ENCODE assay signal across 9 cellular contexts in the genomic region with DNA sequence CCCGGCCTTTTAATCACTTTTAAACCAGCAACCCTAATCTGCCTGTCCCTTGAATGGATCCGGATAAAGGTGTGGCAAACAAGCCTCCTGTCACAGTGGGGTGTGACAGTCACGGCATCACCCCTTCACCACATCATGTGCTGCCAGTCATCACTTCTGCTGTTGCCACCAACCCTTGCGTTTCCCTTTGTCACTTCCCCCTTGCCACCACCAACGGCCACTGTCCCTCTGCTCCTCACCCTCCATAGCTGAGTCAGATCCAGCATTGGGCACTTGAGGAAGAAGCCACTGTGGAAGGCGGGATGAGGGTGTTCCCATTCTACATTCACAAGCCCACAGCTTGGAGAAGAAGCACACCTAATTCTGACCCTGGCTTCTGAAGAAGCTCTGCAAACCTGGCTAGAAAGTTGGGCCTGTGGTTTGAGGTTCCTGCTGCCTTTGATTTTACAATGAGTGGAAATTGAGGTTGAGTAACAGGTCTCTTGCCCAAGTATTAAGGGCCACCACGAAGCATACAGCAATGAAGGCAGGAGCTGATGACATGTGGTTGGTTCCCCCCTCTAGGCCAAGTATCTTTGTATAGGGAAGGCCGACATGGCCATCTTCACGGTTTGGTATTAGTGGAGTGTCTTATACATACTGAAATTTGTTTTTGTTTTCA. TPM values are rescaled to one million over a fixed set of nuclear protein-coding genes. Genes with fewer than 3 reads are reported as not detected.
DNase-seq lines count a peak whose midpoint lies in the region; ATAC-seq and TF ChIP-seq lines count a peak whose summit lies in the region.
"Had no signal": no experiment of that assay in that cellular context is flagged by ENCODE, and none has a peak within 500 bp of the region (broad histone marks: within the 10 kb centered on the region; RNA-seq: fewer than 3 reads in every experiment).

No MANE protein-coding gene starts in this region.

- intact Hi-C loops in activated B cell treated with CpG ODN at 0.5 μM for 24 hours (cut with micrococcal nuclease): loop anchor here (1.0 to 2.0 kb wide), 4 partner anchors 11 to 124 kb away; no protein-coding TSS in a partner anchor
- intact Hi-C loops in PC-9 (cut with micrococcal nuclease; ENCODE audit: unreplicated experiment): no loop called here

- H3K27ac Mint-ChIP-seq in activated B cell treated with CpG ODN at 0.5 μM for 24 hours: peak overlapping the region; percentile 90
- peak overlapping the region; percentile 86 to 97 for H3K27ac Mint-ChIP-seq in effector memory CD8-positive, alpha-beta T cell

- no peaks in the 10 kb centered on the region for H3K9me2 ChIP-seq in PC-9 (ENCODE audit: insufficient read depth)

- H3K36me3 ChIP-seq in PC-9 (ENCODE audit: low read depth): no peaks in the 10 kb centered on the region

- TF ChIP-seq CTCF in activated B cell treated with CpG ODN at 0.5 μM for 24 hours (IDR thresholded peaks at IDR 0.05) (no peak), PC-9 (conservative IDR thresholded peaks at IDR 0.05) (no peak)

- CTCF ChIA-PET in activated B cell treated with CpG ODN at 0.5 μM for 24 hours (lab: Charles Lee): interaction anchor here (0.6 to 0.8 kb wide), 2 partner anchors 11 to 48 kb away, joined by 4 to 5 read pairs; no protein-coding TSS in a partner anchor
- CTCF ChIA-PET in PC-9 (lab: Charles Lee): no interaction called here

- H3K79me2 ChIP-seq in PC-9 (ENCODE audit: low read depth): no peaks in the 10 kb centered on the region

- H3K4me3 Mint-ChIP-seq in activated B cell treated with CpG ODN at 0.5 μM for 24 hours: peak overlapping the region; percentile 52
- peak overlapping the region; percentile 49 to 51 for H3K4me3 Mint-ChIP-seq in effector memory CD8-positive, alpha-beta T cell

- POLR2A ChIA-PET in activated B cell treated with CpG ODN at 0.5 μM for 24 hours (lab: Charles Lee): interaction anchor here (0.5 to 3.8 kb wide), 19 partner anchors 10 to 247 kb away, joined by 3 to 15 read pairs (median 5); a partner anchor contains a TSS
- POLR2A ChIA-PET in PC-9 (lab: Charles Lee; ENCODE audit: unreplicated experiment): no interaction called here

- no peaks in the 10 kb centered on the region for H3K9me3 ChIP-seq in PC-9 (ENCODE audit: insufficient read depth, low read depth)

- peak; percentile 46 for DNase-seq in activated B cell treated with CpG ODN at 0.5 μM for 24 hours
- peak; percentile 71 to 76 (median 75) for DNase-seq in effector memory CD8-positive, alpha-beta T cell
- peak in 2 of 3 donors; percentile 15 to 21 for DNase-seq in stimulated activated CD4-positive, alpha-beta T cell treated with anti-CD3 and anti-CD28 coated beads, TNF-alpha, amount 100 ng/mL, for 48 hours (ENCODE audit: low read depth in 3 of 3)
- DNase-seq in NCI-H510A (lab: John Stamatoyannopoulos, UW): no peak
- no peak for DNase-seq in PC-9

- H3K4me2 ChIP-seq in PC-9: no peak overlapping the region

- no peaks in the 10 kb centered on the region for H3K27me3 Mint-ChIP-seq in activated B cell treated with CpG ODN at 0.5 μM for 24 hours
- H3K27me3 Mint-ChIP-seq in effector memory CD8-positive, alpha-beta T cell: no peaks in the 10 kb centered on the region

- no peak overlapping the region for H2AFZ ChIP-seq in PC-9

- H3K4me1 ChIP-seq in PC-9 (replicated peaks; ENCODE audit: insufficient read depth): peaks cover 13% of the 10 kb centered on the region

- H4K20me1 ChIP-seq in PC-9 (ENCODE audit: insufficient read depth): no peaks in the 10 kb centered on the region

- no peak overlapping the region for H3K4me3 ChIP-seq in PC-9
- H3K4me3 ChIP-seq: skin epidermis had no signal

- peak; percentile 41 for ATAC-seq in HG02610 (IDR thresholded peaks at IDR 0.05; ENCODE audit: unreplicated experiment)
- ATAC-seq in activated B cell treated with CpG ODN at 0.5 μM for 24 hours (ENCODE audit: low read depth): peak; percentile 93
- peak; percentile 95 for ATAC-seq in effector memory CD8-positive, alpha-beta T cell (replicated peaks)
- ATAC-seq in GM21360 (IDR thresholded peaks at IDR 0.05; ENCODE audit: unreplicated experiment): no peak
- no peak for ATAC-seq in GM18517 (IDR thresholded peaks at IDR 0.05; ENCODE audit: unreplicated experiment)

- H3F3A ChIP-seq in PC-9 (ENCODE audit: insufficient read depth, low read depth): no peaks in the 10 kb centered on the region

- peaks cover 66% of the 10 kb centered on the region for H3K4me1 Mint-ChIP-seq in activated B cell treated with CpG ODN at 0.5 μM for 24 hours
- peaks cover 24 to 31% of the 10 kb centered on the region in 2 donors for H3K4me1 Mint-ChIP-seq in effector memory CD8-positive, alpha-beta T cell (ENCODE audit: low read depth in 2 of 2)

- H3K27ac ChIP-seq in PC-9: no peak overlapping the region

- no peaks in the 10 kb centered on the region for H3K9me3 Mint-ChIP-seq in activated B cell treated with CpG ODN at 0.5 μM for 24 hours
- no peaks in the 10 kb centered on the region for H3K9me3 Mint-ChIP-seq in effector memory CD8-positive, alpha-beta T cell

- BruUV-seq in PC-9 (replicated peaks; lab: Mats Ljungman, UMichigan): no TSS peak

- H3K36me3 Mint-ChIP-seq in activated B cell treated with CpG ODN at 0.5 μM for 24 hours (ENCODE audit: low read depth): no peaks in the 10 kb centered on the region
- H3K36me3 Mint-ChIP-seq in effector memory CD8-positive, alpha-beta T cell (ENCODE audit: insufficient read depth): peaks cover 13% of the 10 kb centered on the region

- H3K27me3 ChIP-seq in PC-9 (ENCODE audit: insufficient read depth, low read depth): no peaks in the 10 kb centered on the region

RNA-seq across cellular contexts. Expression of a gene that starts 22.9 kb away (rescaled TPM):
- total RNA-seq in activated B cell treated with CpG ODN at 0.5 μM for 24 hours (96.3 and 103 TPM in 2 replicates), PC-9 (2021) (54.3 and 63.0 TPM in 2 replicates)

Comparison
In these comparisons a context has a peak if more than half of its experiments do, and no peak if none do; other contexts are left out.
1. ATAC-seq: peak in HG02610 (single experiment), activated B cell treated with CpG ODN at 0.5 μM for 24 hours (single experiment) and effector memory CD8-positive, alpha-beta T cell (single experiment); none in GM21360 (single experiment) and GM18517 (single experiment).
2. DNase-seq: peak in activated B cell treated with CpG ODN at 0.5 μM for 24 hours (single experiment), effector memory CD8-positive, alpha-beta T cell (3 of 3) and stimulated activated CD4-positive, alpha-beta T cell treated with anti-CD3 and anti-CD28 coated beads, TNF-alpha, amount 100 ng/mL, for 48 hours (2 of 3); none in NCI-H510A (single experiment) and PC-9 (0 of 2).